Comparison of ENCODE assay signal across 30 cellular contexts in genomic region chrX:31301941-31302340, GRCh38.
"Had no signal": no experiment of that assay in that cellular context is flagged by ENCODE, and none has a peak within 500 bp of the region (broad histone marks: within the 10 kb centered on the region; RNA-seq: fewer than 3 reads in every experiment).

No MANE protein-coding gene starts in this region.

- H3K27me3 ChIP-seq: ascending aorta, brain microvascular endothelial cell, esophagus muscularis mucosa, foreskin keratinocyte, gastrocnemius medialis had no signal

- DNase-seq: activated CD4-positive, alpha-beta memory T cell treated with anti-CD3 and anti-CD28 coated beads, Interleukin-2, amount 10 ng/mL, durations not matched to agents 7 days and 5 days; activated CD4-positive, alpha-beta T cell treated with anti-CD3 and anti-CD28 coated beads for 1 hour; activated CD4-positive, alpha-beta T cell treated with anti-CD3 and anti-CD28 coated beads for 4 hours; activated CD4-positive, alpha-beta T cell treated with anti-CD3 and anti-CD28 coated beads, Interleukin-2, amount 10 ng/mL, durations not matched to agents 7 days and 5 days; activated CD4-positive, alpha-beta T cell treated with anti-CD3 and anti-CD28 coated beads, Interleukin-2, amount 50 U/mL, for 4 hours; activated CD4-positive, CD25-positive, alpha-beta regulatory T cell; activated CD8-positive, alpha-beta memory T cell treated with anti-CD3 and anti-CD28 coated beads, Interleukin-2, amount 50 U/mL, for 48 hours; activated gamma-delta T cell; activated naive CD4-positive, alpha-beta T cell; activated naive CD4-positive, alpha-beta T cell treated with anti-CD3 and anti-CD28 coated beads, Interleukin-2, amount 10 ng/mL, durations not matched to agents 7 days and 5 days; activated naive CD8-positive, alpha-beta T cell treated with anti-CD3 and anti-CD28 coated beads, Interleukin-2, amount 10 ng/mL, durations not matched to agents 7 days and 5 days; activated T-cell treated with anti-CD3 and anti-CD28 coated beads for 4 hours; activated T-cell treated with anti-CD3 and anti-CD28 coated beads, Interleukin-2, amount 50 U/mL, for 24 hours; activated T-cell treated with anti-CD3 and anti-CD28 coated beads, Interleukin-2, amount 50 U/mL, for 72 hours; brain microvascular endothelial cell; caudate nucleus; cortex of kidney; dermis blood vessel endothelial cell; effector CD4-positive, alpha-beta T cell; effector memory CD8-positive, alpha-beta T cell; erythroblast; foreskin keratinocyte; gastrocnemius medialis; T-helper 1 cell; T-helper 17 cell; T1000 had no signal

- H3K4me3 ChIP-seq: ascending aorta, esophagus muscularis mucosa, gastrocnemius medialis had no signal

- H3K27ac Mint-ChIP-seq: activated CD4-positive, alpha-beta memory T cell treated with anti-CD3 and anti-CD28 coated beads, Interleukin-2, amount 10 ng/mL, durations not matched to agents 7 days and 5 days; activated CD4-positive, alpha-beta T cell treated with anti-CD3 and anti-CD28 coated beads, Interleukin-2, amount 10 ng/mL, durations not matched to agents 7 days and 5 days; activated naive CD4-positive, alpha-beta T cell treated with anti-CD3 and anti-CD28 coated beads, Interleukin-2, amount 10 ng/mL, durations not matched to agents 7 days and 5 days; activated naive CD4-positive, alpha-beta T cell treated with anti-CD3 and anti-CD28 coated beads, Interleukin-2, amount 50 U/mL, for 72 hours; activated naive CD8-positive, alpha-beta T cell treated with anti-CD3 and anti-CD28 coated beads, Interleukin-2, amount 10 ng/mL, durations not matched to agents 7 days and 5 days; activated T-cell treated with anti-CD3 and anti-CD28 coated beads, Interleukin-2, amount 50 U/mL, for 24 hours; activated T-cell treated with anti-CD3 and anti-CD28 coated beads, Interleukin-2, amount 50 U/mL, for 72 hours; effector memory CD8-positive, alpha-beta T cell; T-helper 17 cell; T-helper 2 cell treated with Interferon-gamma antibody and Interleukin-4, amounts not matched to agents 5 μg/mL and 100 μg/mL, for 36 hours had no signal

- H3K4me1 Mint-ChIP-seq: activated CD4-positive, alpha-beta memory T cell treated with anti-CD3 and anti-CD28 coated beads, Interleukin-2, amount 10 ng/mL, durations not matched to agents 7 days and 5 days; activated CD4-positive, alpha-beta T cell treated with anti-CD3 and anti-CD28 coated beads, Interleukin-2, amount 10 ng/mL, durations not matched to agents 7 days and 5 days; activated naive CD4-positive, alpha-beta T cell treated with anti-CD3 and anti-CD28 coated beads, Interleukin-2, amount 10 ng/mL, durations not matched to agents 7 days and 5 days; activated naive CD8-positive, alpha-beta T cell treated with anti-CD3 and anti-CD28 coated beads, Interleukin-2, amount 10 ng/mL, durations not matched to agents 7 days and 5 days; T-helper 17 cell had no signal

- H3K36me3 Mint-ChIP-seq: activated naive CD4-positive, alpha-beta T cell treated with anti-CD3 and anti-CD28 coated beads, Interleukin-2, amount 10 ng/mL, durations not matched to agents 7 days and 5 days; activated naive CD4-positive, alpha-beta T cell treated with anti-CD3 and anti-CD28 coated beads, Interleukin-2, amount 50 U/mL, for 72 hours; activated naive CD8-positive, alpha-beta T cell treated with anti-CD3 and anti-CD28 coated beads, Interleukin-2, amount 10 ng/mL, durations not matched to agents 7 days and 5 days had no signal

- H3K27ac ChIP-seq: ascending aorta, brain microvascular endothelial cell, esophagus muscularis mucosa, foreskin keratinocyte, gastrocnemius medialis had no signal

- H3K4me3 Mint-ChIP-seq: activated CD4-positive, alpha-beta memory T cell treated with anti-CD3 and anti-CD28 coated beads, Interleukin-2, amount 10 ng/mL, durations not matched to agents 7 days and 5 days; activated CD4-positive, alpha-beta T cell treated with anti-CD3 and anti-CD28 coated beads, Interleukin-2, amount 10 ng/mL, durations not matched to agents 7 days and 5 days; activated naive CD4-positive, alpha-beta T cell treated with anti-CD3 and anti-CD28 coated beads, Interleukin-2, amount 10 ng/mL, durations not matched to agents 7 days and 5 days; activated naive CD8-positive, alpha-beta T cell treated with anti-CD3 and anti-CD28 coated beads, Interleukin-2, amount 10 ng/mL, durations not matched to agents 7 days and 5 days; activated T-cell treated with anti-CD3 and anti-CD28 coated beads, Interleukin-2, amount 50 U/mL, for 24 hours; activated T-cell treated with anti-CD3 and anti-CD28 coated beads, Interleukin-2, amount 50 U/mL, for 72 hours; effector memory CD8-positive, alpha-beta T cell; T-helper 17 cell; T-helper 2 cell treated with Interferon-gamma antibody and Interleukin-4, amounts not matched to agents 5 μg/mL and 100 μg/mL, for 36 hours had no signal

- H3K9me3 ChIP-seq: ascending aorta, esophagus muscularis mucosa, gastrocnemius medialis had no signal

- ATAC-seq: activated naive CD4-positive, alpha-beta T cell treated with anti-CD3 and anti-CD28 coated beads, Interleukin-2, amount 50 U/mL, for 72 hours; activated T-cell treated with anti-CD3 and anti-CD28 coated beads, Interleukin-2, amount 50 U/mL, for 72 hours; effector memory CD8-positive, alpha-beta T cell; foreskin keratinocyte; gastrocnemius medialis; T-helper 17 cell had no signal

- H3K27me3 Mint-ChIP-seq: activated CD4-positive, alpha-beta T cell treated with anti-CD3 and anti-CD28 coated beads, Interleukin-2, amount 10 ng/mL, durations not matched to agents 7 days and 5 days; activated naive CD4-positive, alpha-beta T cell treated with anti-CD3 and anti-CD28 coated beads, Interleukin-2, amount 10 ng/mL, durations not matched to agents 7 days and 5 days; effector memory CD8-positive, alpha-beta T cell; T-helper 17 cell had no signal

- H3K4me1 ChIP-seq: ascending aorta, esophagus muscularis mucosa, gastrocnemius medialis had no signal

- H3K36me3 ChIP-seq: ascending aorta, brain microvascular endothelial cell, esophagus muscularis mucosa, gastrocnemius medialis had no signal

- H3K9me3 Mint-ChIP-seq: activated CD4-positive, alpha-beta memory T cell treated with anti-CD3 and anti-CD28 coated beads, Interleukin-2, amount 10 ng/mL, durations not matched to agents 7 days and 5 days; activated CD4-positive, alpha-beta T cell treated with anti-CD3 and anti-CD28 coated beads, Interleukin-2, amount 10 ng/mL, durations not matched to agents 7 days and 5 days; activated naive CD4-positive, alpha-beta T cell treated with anti-CD3 and anti-CD28 coated beads, Interleukin-2, amount 10 ng/mL, durations not matched to agents 7 days and 5 days; activated naive CD4-positive, alpha-beta T cell treated with anti-CD3 and anti-CD28 coated beads, Interleukin-2, amount 50 U/mL, for 72 hours; activated naive CD8-positive, alpha-beta T cell treated with anti-CD3 and anti-CD28 coated beads, Interleukin-2, amount 10 ng/mL, durations not matched to agents 7 days and 5 days; effector memory CD8-positive, alpha-beta T cell; T-helper 2 cell treated with Interferon-gamma antibody and Interleukin-4, amounts not matched to agents 5 μg/mL and 100 μg/mL, for 36 hours had no signal
